ENCODE assay signal across 25 cellular contexts in genomic region chr22:48605856-48606255, GRCh38.
A peak's percentile ranks its signal among the peaks of the same experiment; 100 is the strongest.
DNase-seq lines count a peak whose midpoint lies in the region; TF ChIP-seq lines count a peak whose summit lies in the region.
"Had no signal": no experiment of that assay in that cellular context is flagged by ENCODE, and none has a peak within 500 bp of the region (broad histone marks: within the 10 kb centered on the region; RNA-seq: fewer than 3 reads in every experiment).

No MANE protein-coding gene starts in this region.

- H3K4me3 ChIP-seq in NB4 (ENCODE audit: low read depth, low read length) (no peak overlapping the region), ovary (no peak overlapping the region)
- H3K4me3 ChIP-seq: breast epithelium, GM23248, left lung, testis had no signal

- TF ChIP-seq POLR2A in NB4 (IDR thresholded peaks at IDR 0.05; ENCODE audit: extremely low read depth, insufficient read length) (no peak), ovary (IDR thresholded peaks at IDR 0.05) (no peak)

- TF ChIP-seq CTCF in NB4 (IDR thresholded peaks at IDR 0.05; ENCODE audit: low read depth, low read length): no peak
- no peak for TF ChIP-seq CTCF in ovary (IDR thresholded peaks at IDR 0.05)

- no peaks in the 10 kb centered on the region for H3K27me3 ChIP-seq in ovary
- H3K27me3 ChIP-seq: breast epithelium, left lung, testis had no signal

- DNase-seq in NCI-H2171 treated with DMSO at 0.1 percent for 48 hours (lab: John Stamatoyannopoulos, UW) (peak; percentile 23), NCI-H2171 (lab: John Stamatoyannopoulos, UW) (no peak), NB4 (ENCODE audit: low read depth) (peak; percentile 7), ovary (peak in 4 of 5 donors; percentile 18 to 52 (median 39)), dermis blood vessel endothelial cell (no peak), GM03348 (ENCODE audit: low spot score) (no peak)
- DNase-seq in activated T-helper 1 cell treated with anti-CD3 and anti-CD28 coated beads, Interleukin-12 subunit alpha, Interleukin-12 subunit beta, Interleukin-2, Interleukin-4 antibody, amounts not matched to agents 30 ng/mL and 10 ng/mL and 1 ng/mL, durations not matched to agents 14 hours and 24 hours and 36 hours (ENCODE audit: low spot score): no peak
- DNase-seq: activated CD8-positive, alpha-beta T cell treated with anti-CD3 and anti-CD28 coated beads, Interleukin-2, amount 10 ng/mL, durations not matched to agents 7 days and 5 days; activated T-cell treated with anti-CD3 and anti-CD28 coated beads, Interleukin-2, amount 50 U/mL, for 4 hours; cortex of kidney; glutamatergic neuron; GM23248; Kasumi-1; NCI-H1105; NCI-H446 treated with DMSO at 0.1 percent for 48 hours; stimulated activated CD4-positive, alpha-beta T cell treated with anti-CD3 and anti-CD28 coated beads, Interleukin-2, amount 100 ng/mL, for 24 hours; stimulated activated naive B cell treated with anti-CD40 and anti-IgM and Interleukin-4, amounts not matched to agents 10 μg/mL and 1 μg/mL and 100 μg/mL, for 72 hours; testis had no signal

- H3K4me1 ChIP-seq in ovary (ENCODE audit: insufficient read depth): peaks cover 2% of the 10 kb centered on the region
- H3K4me1 ChIP-seq: breast epithelium, left lung, testis had no signal

- H3K9me3 Mint-ChIP-seq in activated T-helper 1 cell treated with anti-CD3 and anti-CD28 coated beads, Interleukin-12 subunit alpha, Interleukin-12 subunit beta, Interleukin-2, Interleukin-4 antibody, amounts not matched to agents 30 ng/mL and 10 ng/mL and 1 ng/mL, durations not matched to agents 14 hours and 24 hours and 36 hours: peaks cover 14% of the 10 kb centered on the region

- intact Hi-C loops in ovary (cut with DNase I): no loop called here
- intact Hi-C loops in activated T-helper 1 cell treated with anti-CD3 and anti-CD28 coated beads, Interleukin-12 subunit alpha, Interleukin-12 subunit beta, Interleukin-2, Interleukin-4 antibody, amounts not matched to agents 30 ng/mL and 10 ng/mL and 1 ng/mL, durations not matched to agents 14 hours and 24 hours and 36 hours (cut with micrococcal nuclease): no loop called here

- H3K36me3 ChIP-seq in ovary: no peaks in the 10 kb centered on the region
- H3K36me3 ChIP-seq: breast epithelium, left lung had no signal

- H3K27ac ChIP-seq in angular gyrus (ENCODE audit: low read depth, low read length): peak overlapping the region; percentile 4
- H3K27ac ChIP-seq in ovary: no peak overlapping the region
- H3K27ac ChIP-seq: breast epithelium, GM23248, left lung, RWPE1, testis had no signal

- H3K27me3 Mint-ChIP-seq in activated T-helper 1 cell treated with anti-CD3 and anti-CD28 coated beads, Interleukin-12 subunit alpha, Interleukin-12 subunit beta, Interleukin-2, Interleukin-4 antibody, amounts not matched to agents 30 ng/mL and 10 ng/mL and 1 ng/mL, durations not matched to agents 14 hours and 24 hours and 36 hours (ENCODE audit: insufficient read depth): no peaks in the 10 kb centered on the region
- H3K27me3 Mint-ChIP-seq: activated naive CD8-positive, alpha-beta T cell; stimulated activated naive B cell treated with anti-CD40 and anti-IgM and Interleukin-4, amounts not matched to agents 10 μg/mL and 1 μg/mL and 100 μg/mL, for 72 hours had no signal

- H3K4me1 Mint-ChIP-seq in activated T-helper 1 cell treated with anti-CD3 and anti-CD28 coated beads, Interleukin-12 subunit alpha, Interleukin-12 subunit beta, Interleukin-2, Interleukin-4 antibody, amounts not matched to agents 30 ng/mL and 10 ng/mL and 1 ng/mL, durations not matched to agents 14 hours and 24 hours and 36 hours (ENCODE audit: low read depth): no peaks in the 10 kb centered on the region
- H3K4me1 Mint-ChIP-seq: mesothelial cell of epicardium; stimulated activated naive B cell treated with anti-CD40 and anti-IgM and Interleukin-4, amounts not matched to agents 10 μg/mL and 1 μg/mL and 100 μg/mL, for 72 hours had no signal

- H3K36me3 Mint-ChIP-seq in activated T-helper 1 cell treated with anti-CD3 and anti-CD28 coated beads, Interleukin-12 subunit alpha, Interleukin-12 subunit beta, Interleukin-2, Interleukin-4 antibody, amounts not matched to agents 30 ng/mL and 10 ng/mL and 1 ng/mL, durations not matched to agents 14 hours and 24 hours and 36 hours (ENCODE audit: low read depth): no peaks in the 10 kb centered on the region
- H3K36me3 Mint-ChIP-seq: mesothelial cell of epicardium had no signal

- no peak overlapping the region for H3K27ac Mint-ChIP-seq in activated T-helper 1 cell treated with anti-CD3 and anti-CD28 coated beads, Interleukin-12 subunit alpha, Interleukin-12 subunit beta, Interleukin-2, Interleukin-4 antibody, amounts not matched to agents 30 ng/mL and 10 ng/mL and 1 ng/mL, durations not matched to agents 14 hours and 24 hours and 36 hours
- H3K27ac Mint-ChIP-seq: activated CD8-positive, alpha-beta T cell treated with anti-CD3 and anti-CD28 coated beads, Interleukin-2, amount 10 ng/mL, durations not matched to agents 7 days and 5 days; mesothelial cell of epicardium; nephron; stimulated activated naive B cell treated with anti-CD40 and anti-IgM and Interleukin-4, amounts not matched to agents 10 μg/mL and 1 μg/mL and 100 μg/mL, for 72 hours had no signal

- no peak overlapping the region for H3K4me3 Mint-ChIP-seq in activated T-helper 1 cell treated with anti-CD3 and anti-CD28 coated beads, Interleukin-12 subunit alpha, Interleukin-12 subunit beta, Interleukin-2, Interleukin-4 antibody, amounts not matched to agents 30 ng/mL and 10 ng/mL and 1 ng/mL, durations not matched to agents 14 hours and 24 hours and 36 hours
- H3K4me3 Mint-ChIP-seq: activated CD8-positive, alpha-beta T cell treated with anti-CD3 and anti-CD28 coated beads, Interleukin-2, amount 10 ng/mL, durations not matched to agents 7 days and 5 days; activated naive CD8-positive, alpha-beta T cell; activated T-cell treated with anti-CD3 and anti-CD28 coated beads, Interleukin-2, amount 50 U/mL, for 4 hours; mesothelial cell of epicardium; nephron; stimulated activated naive B cell treated with anti-CD40 and anti-IgM and Interleukin-4, amounts not matched to agents 10 μg/mL and 1 μg/mL and 100 μg/mL, for 72 hours had no signal

- WGBS in ovary, 3 donors: 43 to 53% (median 48%) methylated on average over 6 of the region's 6 CpGs

- no peaks in the 10 kb centered on the region for H3K9me3 ChIP-seq in ovary
- H3K9me3 ChIP-seq: left lung, testis had no signal

- no peak for TF ChIP-seq EP300 in ovary (IDR thresholded peaks at IDR 0.05)

Comparison
In these comparisons a context has a peak if more than half of its experiments do, and no peak if none do; other contexts are left out.
1. DNase-seq: peak in NCI-H2171 treated with DMSO at 0.1 percent for 48 hours (single experiment), NB4 (single experiment) and ovary (4 of 5); none in NCI-H2171 (single experiment), dermis blood vessel endothelial cell (single experiment), GM03348 (single experiment) and activated T-helper 1 cell treated with anti-CD3 and anti-CD28 coated beads, Interleukin-12 subunit alpha, Interleukin-12 subunit beta, Interleukin-2, Interleukin-4 antibody, amounts not matched to agents 30 ng/mL and 10 ng/mL and 1 ng/mL, durations not matched to agents 14 hours and 24 hours and 36 hours (single experiment).